1 cellular context compared by ENCODE assay signal in the genomic region with DNA sequence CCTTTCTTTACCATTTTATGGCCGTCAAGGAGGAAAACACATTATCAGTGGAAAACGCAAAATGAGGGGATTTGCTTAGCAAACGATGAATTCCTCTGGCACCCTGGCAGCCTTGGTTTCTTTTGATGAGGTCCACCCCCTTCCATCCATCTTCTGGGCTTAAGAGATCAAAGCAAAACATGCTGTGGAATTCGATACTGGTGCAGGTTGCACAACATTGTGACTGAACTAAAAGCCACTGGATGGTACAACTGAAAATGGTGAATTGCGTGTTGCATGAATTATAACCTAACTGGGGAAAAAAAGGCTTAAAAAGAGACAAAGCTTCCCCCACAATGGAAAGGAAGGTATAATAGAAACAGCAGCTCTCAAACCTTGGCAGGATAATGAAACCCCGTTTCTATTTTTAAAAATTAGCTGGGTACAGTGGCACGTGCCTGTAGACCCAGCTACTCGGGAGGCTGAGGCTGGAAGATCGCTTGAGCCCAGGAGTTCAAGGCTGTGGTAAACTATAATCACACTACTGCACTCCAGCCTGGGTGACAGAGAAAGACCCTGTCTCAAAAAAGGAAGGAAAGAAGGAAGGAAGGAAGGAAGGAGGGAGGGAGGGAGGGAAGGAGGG.
TF ChIP-seq lines count a peak whose summit lies in the region.

No MANE protein-coding gene starts in this region.

TF ChIP-seq in HepG2, 621 proteins besides CTCF, POLR2A, EP300 and RAD21 (continued from another document and continues in another):
- TF ChIP-seq PHF8 (CRISPR knock-in tag; IDR thresholded peaks at IDR 0.05): 0 out of 2 replicates have a peak, but pooled peaks have one; percentile 19
- 0 out of 2 replicates have a peak, but pooled peaks have one; percentile 40 for TF ChIP-seq ZNF605 (CRISPR knock-in tag; IDR thresholded peaks at IDR 0.05)
- no peak for TF ChIP-seq ZBTB38 (CRISPR knock-in tag; IDR thresholded peaks at IDR 0.05)
- TF ChIP-seq NR2F2 (IDR thresholded peaks at IDR 0.05; ENCODE audit: borderline replicate concordance, low read depth): peak; percentile 45; the same call in 1 of the 2 replicates
- peak; percentile 92 for TF ChIP-seq HOXA5 (CRISPR knock-in tag; IDR thresholded peaks at IDR 0.05)
- TF ChIP-seq POLR2AphosphoS2 (IDR thresholded peaks at IDR 0.05; ENCODE audit: low read depth, low read length): no peak
- peak; percentile 59; the same call in 1 of the 2 replicates for TF ChIP-seq ZNF124 (CRISPR knock-in tag; IDR thresholded peaks at IDR 0.05)
- TF ChIP-seq ZMYM2 (CRISPR knock-in tag; IDR thresholded peaks at IDR 0.05): 0 out of 2 replicates have a peak, but pooled peaks have one; percentile 18
- peak; percentile 94 for TF ChIP-seq GATAD2A (CRISPR knock-in tag; IDR thresholded peaks at IDR 0.05)
- TF ChIP-seq, protein P1, sequence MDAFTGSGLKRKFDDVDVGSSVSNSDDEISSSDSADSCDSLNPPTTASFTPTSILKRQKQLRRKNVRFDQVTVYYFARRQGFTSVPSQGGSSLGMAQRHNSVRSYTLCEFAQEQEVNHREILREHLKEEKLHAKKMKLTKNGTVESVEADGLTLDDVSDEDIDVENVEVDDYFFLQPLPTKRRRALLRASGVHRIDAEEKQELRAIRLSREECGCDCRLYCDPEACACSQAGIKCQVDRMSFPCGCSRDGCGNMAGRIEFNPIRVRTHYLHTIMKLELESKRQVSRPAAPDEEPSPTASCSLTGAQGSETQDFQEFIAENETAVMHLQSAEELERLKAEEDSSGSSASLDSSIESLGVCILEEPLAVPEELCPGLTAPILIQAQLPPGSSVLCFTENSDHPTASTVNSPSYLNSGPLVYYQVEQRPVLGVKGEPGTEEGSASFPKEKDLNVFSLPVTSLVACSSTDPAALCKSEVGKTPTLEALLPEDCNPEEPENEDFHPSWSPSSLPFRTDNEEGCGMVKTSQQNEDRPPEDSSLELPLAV (CRISPR knock-in tag; conservative IDR thresholded peaks at IDR 0.05; ENCODE audit: low read depth): no peak
- TF ChIP-seq MIER3 (CRISPR knock-in tag; IDR thresholded peaks at IDR 0.05; ENCODE audit: borderline replicate concordance): peak; percentile 37; the same call in 1 of the 2 replicates
- 0 out of 2 replicates have a peak, but pooled peaks have one; percentile 31 for TF ChIP-seq ZNF772 (CRISPR knock-in tag; IDR thresholded peaks at IDR 0.05)
- peak; percentile 89 for TF ChIP-seq TCF7L2 (IDR thresholded peaks at IDR 0.05; ENCODE audit: low read depth, low read length)
- TF ChIP-seq SIX1 (CRISPR knock-in tag; IDR thresholded peaks at IDR 0.05; ENCODE audit: borderline replicate concordance): peak; percentile 98
- TF ChIP-seq SMARCE1 (IDR thresholded peaks at IDR 0.05; ENCODE audit: borderline replicate concordance): no peak
- TF ChIP-seq ATF7 (IDR thresholded peaks at IDR 0.05): no peak
- no peak for TF ChIP-seq ATF7 (CRISPR knock-in tag; IDR thresholded peaks at IDR 0.05)
- TF ChIP-seq SMAD3 (CRISPR knock-in tag; IDR thresholded peaks at IDR 0.05): peak; percentile 47; the same call in 1 of the 2 replicates
- TF ChIP-seq POLR2AphosphoS5 (IDR thresholded peaks at IDR 0.05; ENCODE audit: low read depth, low read length): no peak
- peak; percentile 82 for TF ChIP-seq SP5 (CRISPR knock-in tag; IDR thresholded peaks at IDR 0.05; ENCODE audit: borderline replicate concordance, low read depth)
- TF ChIP-seq ONECUT2 (CRISPR knock-in tag; IDR thresholded peaks at IDR 0.05): peak; percentile 74
- TF ChIP-seq, protein P2, sequence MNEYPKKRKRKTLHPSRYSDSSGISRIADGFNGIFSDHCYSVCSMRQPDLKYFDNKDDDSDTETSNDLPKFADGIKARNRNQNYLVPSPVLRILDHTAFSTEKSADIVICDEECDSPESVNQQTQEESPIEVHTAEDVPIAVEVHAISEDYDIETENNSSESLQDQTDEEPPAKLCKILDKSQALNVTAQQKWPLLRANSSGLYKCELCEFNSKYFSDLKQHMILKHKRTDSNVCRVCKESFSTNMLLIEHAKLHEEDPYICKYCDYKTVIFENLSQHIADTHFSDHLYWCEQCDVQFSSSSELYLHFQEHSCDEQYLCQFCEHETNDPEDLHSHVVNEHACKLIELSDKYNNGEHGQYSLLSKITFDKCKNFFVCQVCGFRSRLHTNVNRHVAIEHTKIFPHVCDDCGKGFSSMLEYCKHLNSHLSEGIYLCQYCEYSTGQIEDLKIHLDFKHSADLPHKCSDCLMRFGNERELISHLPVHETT (CRISPR knock-in tag; conservative IDR thresholded peaks at IDR 0.05): no peak
- TF ChIP-seq, protein P3, sequence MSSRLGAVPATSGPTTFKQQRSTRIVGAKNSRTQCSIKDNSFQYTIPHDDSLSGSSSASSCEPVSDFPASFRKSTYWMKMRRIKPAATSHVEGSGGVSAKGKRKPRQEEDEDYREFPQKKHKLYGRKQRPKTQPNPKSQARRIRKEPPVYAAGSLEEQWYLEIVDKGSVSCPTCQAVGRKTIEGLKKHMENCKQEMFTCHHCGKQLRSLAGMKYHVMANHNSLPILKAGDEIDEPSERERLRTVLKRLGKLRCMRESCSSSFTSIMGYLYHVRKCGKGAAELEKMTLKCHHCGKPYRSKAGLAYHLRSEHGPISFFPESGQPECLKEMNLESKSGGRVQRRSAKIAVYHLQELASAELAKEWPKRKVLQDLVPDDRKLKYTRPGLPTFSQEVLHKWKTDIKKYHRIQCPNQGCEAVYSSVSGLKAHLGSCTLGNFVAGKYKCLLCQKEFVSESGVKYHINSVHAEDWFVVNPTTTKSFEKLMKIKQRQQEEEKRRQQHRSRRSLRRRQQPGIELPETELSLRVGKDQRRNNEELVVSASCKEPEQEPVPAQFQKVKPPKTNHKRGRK (CRISPR knock-in tag; IDR thresholded peaks at IDR 0.05): peak; percentile 17; the same call in 1 of the 2 replicates
- TF ChIP-seq, protein P4, sequence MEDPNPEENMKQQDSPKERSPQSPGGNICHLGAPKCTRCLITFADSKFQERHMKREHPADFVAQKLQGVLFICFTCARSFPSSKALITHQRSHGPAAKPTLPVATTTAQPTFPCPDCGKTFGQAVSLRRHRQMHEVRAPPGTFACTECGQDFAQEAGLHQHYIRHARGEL (CRISPR knock-in tag; IDR thresholded peaks at IDR 0.05): no peak
- no peak for TF ChIP-seq NFIB (CRISPR knock-in tag; IDR thresholded peaks at IDR 0.05; ENCODE audit: borderline replicate concordance)
- TF ChIP-seq RARA (CRISPR knock-in tag; IDR thresholded peaks at IDR 0.05): peak; percentile 66
- TF ChIP-seq SNAI1 (CRISPR knock-in tag; IDR thresholded peaks at IDR 0.05; ENCODE audit: borderline replicate concordance): no peak
- TF ChIP-seq KLF9 (CRISPR knock-in tag; IDR thresholded peaks at IDR 0.05; ENCODE audit: low read depth): no peak
- TF ChIP-seq ZNF558 (CRISPR knock-in tag; IDR thresholded peaks at IDR 0.05; ENCODE audit: borderline replicate concordance): no peak
- TF ChIP-seq, protein P5, sequence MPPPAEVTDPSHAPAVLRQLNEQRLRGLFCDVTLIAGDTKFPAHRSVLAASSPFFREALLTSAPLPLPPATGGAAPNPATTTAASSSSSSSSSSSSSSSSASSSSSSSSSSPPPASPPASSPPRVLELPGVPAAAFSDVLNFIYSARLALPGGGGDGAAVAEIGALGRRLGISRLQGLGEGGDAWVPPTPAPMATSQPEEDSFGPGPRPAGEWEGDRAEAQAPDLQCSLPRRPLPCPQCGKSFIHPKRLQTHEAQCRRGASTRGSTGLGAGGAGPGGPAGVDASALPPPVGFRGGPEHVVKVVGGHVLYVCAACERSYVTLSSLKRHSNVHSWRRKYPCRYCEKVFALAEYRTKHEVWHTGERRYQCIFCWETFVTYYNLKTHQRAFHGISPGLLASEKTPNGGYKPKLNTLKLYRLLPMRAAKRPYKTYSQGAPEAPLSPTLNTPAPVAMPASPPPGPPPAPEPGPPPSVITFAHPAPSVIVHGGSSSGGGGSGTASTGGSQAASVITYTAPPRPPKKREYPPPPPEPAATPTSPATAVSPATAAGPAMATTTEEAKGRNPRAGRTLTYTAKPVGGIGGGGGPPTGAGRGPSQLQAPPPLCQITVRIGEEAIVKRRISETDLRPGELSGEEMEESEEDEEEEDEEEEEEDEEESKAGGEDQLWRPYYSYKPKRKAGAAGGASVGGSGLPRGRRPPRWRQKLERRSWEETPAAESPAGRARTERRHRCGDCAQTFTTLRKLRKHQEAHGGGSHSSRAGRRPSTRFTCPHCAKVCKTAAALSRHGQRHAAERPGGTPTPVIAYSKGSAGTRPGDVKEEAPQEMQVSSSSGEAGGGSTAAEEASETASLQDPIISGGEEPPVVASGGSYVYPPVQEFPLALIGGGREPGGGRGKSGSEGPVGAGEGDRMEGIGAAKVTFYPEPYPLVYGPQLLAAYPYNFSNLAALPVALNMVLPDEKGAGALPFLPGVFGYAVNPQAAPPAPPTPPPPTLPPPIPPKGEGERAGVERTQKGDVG (CRISPR knock-in tag; IDR thresholded peaks at IDR 0.05; ENCODE audit: borderline replicate concordance): no peak
- peak; percentile 70 for TF ChIP-seq PHF5A (CRISPR knock-in tag; IDR thresholded peaks at IDR 0.05; ENCODE audit: low read depth, unreplicated experiment)
- TF ChIP-seq ZNF7 (CRISPR knock-in tag; IDR thresholded peaks at IDR 0.05): no peak
- TF ChIP-seq, protein P6, sequence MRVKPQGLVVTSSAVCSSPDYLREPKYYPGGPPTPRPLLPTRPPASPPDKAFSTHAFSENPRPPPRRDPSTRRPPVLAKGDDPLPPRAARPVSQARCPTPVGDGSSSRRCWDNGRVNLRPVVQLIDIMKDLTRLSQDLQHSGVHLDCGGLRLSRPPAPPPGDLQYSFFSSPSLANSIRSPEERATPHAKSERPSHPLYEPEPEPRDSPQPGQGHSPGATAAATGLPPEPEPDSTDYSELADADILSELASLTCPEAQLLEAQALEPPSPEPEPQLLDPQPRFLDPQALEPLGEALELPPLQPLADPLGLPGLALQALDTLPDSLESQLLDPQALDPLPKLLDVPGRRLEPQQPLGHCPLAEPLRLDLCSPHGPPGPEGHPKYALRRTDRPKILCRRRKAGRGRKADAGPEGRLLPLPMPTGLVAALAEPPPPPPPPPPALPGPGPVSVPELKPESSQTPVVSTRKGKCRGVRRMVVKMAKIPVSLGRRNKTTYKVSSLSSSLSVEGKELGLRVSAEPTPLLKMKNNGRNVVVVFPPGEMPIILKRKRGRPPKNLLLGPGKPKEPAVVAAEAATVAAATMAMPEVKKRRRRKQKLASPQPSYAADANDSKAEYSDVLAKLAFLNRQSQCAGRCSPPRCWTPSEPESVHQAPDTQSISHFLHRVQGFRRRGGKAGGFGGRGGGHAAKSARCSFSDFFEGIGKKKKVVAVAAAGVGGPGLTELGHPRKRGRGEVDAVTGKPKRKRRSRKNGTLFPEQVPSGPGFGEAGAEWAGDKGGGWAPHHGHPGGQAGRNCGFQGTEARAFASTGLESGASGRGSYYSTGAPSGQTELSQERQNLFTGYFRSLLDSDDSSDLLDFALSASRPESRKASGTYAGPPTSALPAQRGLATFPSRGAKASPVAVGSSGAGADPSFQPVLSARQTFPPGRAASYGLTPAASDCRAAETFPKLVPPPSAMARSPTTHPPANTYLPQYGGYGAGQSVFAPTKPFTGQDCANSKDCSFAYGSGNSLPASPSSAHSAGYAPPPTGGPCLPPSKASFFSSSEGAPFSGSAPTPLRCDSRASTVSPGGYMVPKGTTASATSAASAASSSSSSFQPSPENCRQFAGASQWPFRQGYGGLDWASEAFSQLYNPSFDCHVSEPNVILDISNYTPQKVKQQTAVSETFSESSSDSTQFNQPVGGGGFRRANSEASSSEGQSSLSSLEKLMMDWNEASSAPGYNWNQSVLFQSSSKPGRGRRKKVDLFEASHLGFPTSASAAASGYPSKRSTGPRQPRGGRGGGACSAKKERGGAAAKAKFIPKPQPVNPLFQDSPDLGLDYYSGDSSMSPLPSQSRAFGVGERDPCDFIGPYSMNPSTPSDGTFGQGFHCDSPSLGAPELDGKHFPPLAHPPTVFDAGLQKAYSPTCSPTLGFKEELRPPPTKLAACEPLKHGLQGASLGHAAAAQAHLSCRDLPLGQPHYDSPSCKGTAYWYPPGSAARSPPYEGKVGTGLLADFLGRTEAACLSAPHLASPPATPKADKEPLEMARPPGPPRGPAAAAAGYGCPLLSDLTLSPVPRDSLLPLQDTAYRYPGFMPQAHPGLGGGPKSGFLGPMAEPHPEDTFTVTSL (CRISPR knock-in tag; IDR thresholded peaks at IDR 0.05; ENCODE audit: borderline replicate concordance): peak; percentile 62; the same call in 1 of the 2 replicates
- peak; percentile 45; the same call in 1 of the 2 replicates for TF ChIP-seq KDM6A (CRISPR knock-in tag; IDR thresholded peaks at IDR 0.05; ENCODE audit: low read depth)
- TF ChIP-seq, protein P7, sequence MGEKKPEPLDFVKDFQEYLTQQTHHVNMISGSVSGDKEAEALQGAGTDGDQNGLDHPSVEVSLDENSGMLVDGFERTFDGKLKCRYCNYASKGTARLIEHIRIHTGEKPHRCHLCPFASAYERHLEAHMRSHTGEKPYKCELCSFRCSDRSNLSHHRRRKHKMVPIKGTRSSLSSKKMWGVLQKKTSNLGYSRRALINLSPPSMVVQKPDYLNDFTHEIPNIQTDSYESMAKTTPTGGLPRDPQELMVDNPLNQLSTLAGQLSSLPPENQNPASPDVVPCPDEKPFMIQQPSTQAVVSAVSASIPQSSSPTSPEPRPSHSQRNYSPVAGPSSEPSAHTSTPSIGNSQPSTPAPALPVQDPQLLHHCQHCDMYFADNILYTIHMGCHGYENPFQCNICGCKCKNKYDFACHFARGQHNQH (CRISPR knock-in tag; IDR thresholded peaks at IDR 0.05): peak; percentile 61; the same call in 1 of the 2 replicates
- TF ChIP-seq PHF21A (CRISPR knock-in tag; IDR thresholded peaks at IDR 0.05): peak; percentile 75
- TF ChIP-seq, protein P8, sequence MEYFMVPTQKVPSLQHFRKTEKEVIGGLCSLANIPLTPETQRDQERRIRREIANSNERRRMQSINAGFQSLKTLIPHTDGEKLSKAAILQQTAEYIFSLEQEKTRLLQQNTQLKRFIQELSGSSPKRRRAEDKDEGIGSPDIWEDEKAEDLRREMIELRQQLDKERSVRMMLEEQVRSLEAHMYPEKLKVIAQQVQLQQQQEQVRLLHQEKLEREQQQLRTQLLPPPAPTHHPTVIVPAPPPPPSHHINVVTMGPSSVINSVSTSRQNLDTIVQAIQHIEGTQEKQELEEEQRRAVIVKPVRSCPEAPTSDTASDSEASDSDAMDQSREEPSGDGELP (IDR thresholded peaks at IDR 0.05; ENCODE audit: borderline replicate concordance, low read depth): no peak
- peak; percentile 80 for TF ChIP-seq NFIC (IDR thresholded peaks at IDR 0.05; ENCODE audit: low read length)
- TF ChIP-seq MIXL1 (CRISPR knock-in tag; IDR thresholded peaks at IDR 0.05): 0 out of 2 replicates have a peak, but pooled peaks have one; percentile 46
- no peak for TF ChIP-seq DNMT1 (CRISPR knock-in tag; IDR thresholded peaks at IDR 0.05)
- TF ChIP-seq TEAD3 (CRISPR knock-in tag; optimal IDR thresholded peaks at IDR 0.05; ENCODE audit: borderline replicate concordance): peak; percentile 95
- TF ChIP-seq ZNF382 (CRISPR knock-in tag; IDR thresholded peaks at IDR 0.05; ENCODE audit: borderline replicate concordance): no peak
- TF ChIP-seq SIX4 (CRISPR knock-in tag; IDR thresholded peaks at IDR 0.05): peak; percentile 99
- peak; percentile 76 for TF ChIP-seq FOXO1 (CRISPR knock-in tag; IDR thresholded peaks at IDR 0.05)
- TF ChIP-seq HHEX (CRISPR knock-in tag; IDR thresholded peaks at IDR 0.05): peak; percentile 64; the same call in 1 of the 2 replicates
- no peak for TF ChIP-seq KMT2A (CRISPR knock-in tag; IDR thresholded peaks at IDR 0.05)
- peak; percentile 29; the same call in 1 of the 2 replicates for TF ChIP-seq NAIF1 (CRISPR knock-in tag; IDR thresholded peaks at IDR 0.05; ENCODE audit: borderline replicate concordance)
- peak; percentile 78; the same call in 1 of the 2 replicates for TF ChIP-seq HMG20A (CRISPR knock-in tag; IDR thresholded peaks at IDR 0.05; ENCODE audit: borderline replicate concordance)
- peak; percentile 54; the same call in 1 of the 2 replicates for TF ChIP-seq HNF4G (IDR thresholded peaks at IDR 0.05; ENCODE audit: borderline replicate concordance, low read depth, low read length)
- TF ChIP-seq HNF4G (CRISPR knock-in tag; IDR thresholded peaks at IDR 0.05; ENCODE audit: borderline replicate concordance, low read depth): no peak
- peak; percentile 100 for TF ChIP-seq HOXD1 (CRISPR knock-in tag; IDR thresholded peaks at IDR 0.05)
